In genomic region chr13:71880753-71881541, GRCh38 we compare ENCODE assay signal across 26 cellular contexts. TPM values are rescaled to one million over a fixed set of nuclear protein-coding genes. Genes with fewer than 3 reads are reported as not detected.
A peak's percentile ranks its signal among the peaks of the same experiment; 100 is the strongest.
DNase-seq lines count a peak whose midpoint lies in the region; ATAC-seq and TF ChIP-seq lines count a peak whose summit lies in the region.
"Had no signal": no experiment of that assay in that cellular context is flagged by ENCODE, and none has a peak within 500 bp of the region (broad histone marks: within the 10 kb centered on the region; RNA-seq: fewer than 3 reads in every experiment).

No MANE protein-coding gene starts in this region.

- H3K18ac ChIP-seq in mesenchymal stem cell (ENCODE audit: low read depth in 1 of 2, low read length in 2 of 2): no peak overlapping the region

- intact Hi-C loops in esophagus muscularis mucosa (cut with DNase I): no loop called here

- no peaks in the 10 kb centered on the region for H3K36me3 Mint-ChIP-seq in endothelial cell (ENCODE audit: low read depth, unreplicated experiment)
- H3K36me3 Mint-ChIP-seq: CD8-positive, alpha-beta T cell had no signal

- no peak overlapping the region for H2BK12ac ChIP-seq in mesenchymal stem cell (ENCODE audit: low read length in 2 of 2)

- H3K9ac ChIP-seq in mesenchymal stem cell (ENCODE audit: low read length): no peak overlapping the region
- H3K9ac ChIP-seq: KMS-11 had no signal

- H3K4me3 ChIP-seq in mesenchymal stem cell (ENCODE audit: insufficient read depth in 1 of 2, low read depth in 1 of 2, low read length in 2 of 2): no peak overlapping the region
- no peak overlapping the region for H3K4me3 ChIP-seq in esophagus muscularis mucosa
- H3K4me3 ChIP-seq: hepatocyte, psoas muscle, suprapubic skin had no signal

- H3K27ac Mint-ChIP-seq in endothelial cell (ENCODE audit: unreplicated experiment): peak overlapping the region; percentile 32
- H3K27ac Mint-ChIP-seq: CD8-positive, alpha-beta T cell had no signal

- no peak overlapping the region for H2AFZ ChIP-seq in mesenchymal stem cell (ENCODE audit: low read depth, low read length)
- H2AFZ ChIP-seq: hepatocyte had no signal

- no peaks in the 10 kb centered on the region for H3K4me1 ChIP-seq in mesenchymal stem cell (ENCODE audit: control insufficient read depth, insufficient read depth, low read depth, low read length)
- no peaks in the 10 kb centered on the region for H3K4me1 ChIP-seq in esophagus muscularis mucosa
- H3K4me1 ChIP-seq: psoas muscle had no signal

- H3K4me1 Mint-ChIP-seq in endothelial cell (ENCODE audit: unreplicated experiment): peaks cover 14% of the 10 kb centered on the region

- H3K4me2 ChIP-seq in mesenchymal stem cell (ENCODE audit: low read length, poor library complexity, severe bottlenecking): no peak overlapping the region
- H3K4me2 ChIP-seq: hepatocyte, KMS-11 had no signal

- peak; percentile 47 for DNase-seq in Caki2 (ENCODE audit: low read depth)
- peak; percentile 6 for DNase-seq in LHCN-M2 (ENCODE audit: low read depth)
- no peak for DNase-seq in endothelial cell (ENCODE audit: low spot score)
- DNase-seq in mesenchymal stem cell: peak; percentile 71
- DNase-seq in activated CD4-positive, alpha-beta T cell treated with anti-CD3 and anti-CD28 coated beads for 1 hour: no peak
- DNase-seq in esophagus muscularis mucosa (ENCODE audit: extremely low spot score): no peak
- DNase-seq in pons (ENCODE audit: low spot score): no peak
- DNase-seq: activated CD4-positive, alpha-beta T cell treated with anti-CD3 and anti-CD28 coated beads, Interleukin-2, amount 50 U/mL, for 4 hours; activated gamma-delta T cell treated with Interleukin-2 at 50 U/mL for 16 hours; activated T-cell treated with anti-CD3 and anti-CD28 coated beads for 4 hours; amniotic stem cell; CD8-positive, alpha-beta T cell; DMS79 treated with DMSO at 0.1 percent for 48 hours; midbrain; NCI-H1105 treated with DMSO at 0.1 percent for 48 hours; NCI-H69; psoas muscle; SIG-M5; stimulated activated CD4-positive, alpha-beta T cell treated with anti-CD3 and anti-CD28 coated beads, Interleukin-12 subunit alpha, Interleukin-12 subunit beta, amount 100 ng/mL, for 4 hours had no signal

- H3K9me3 Mint-ChIP-seq in endothelial cell (ENCODE audit: unreplicated experiment): no peaks in the 10 kb centered on the region

- H3K27me3 Mint-ChIP-seq in endothelial cell (ENCODE audit: unreplicated experiment): no peaks in the 10 kb centered on the region

- TF ChIP-seq CTCF in endothelial cell (IDR thresholded peaks at IDR 0.05; ENCODE audit: unreplicated experiment) (no peak), esophagus muscularis mucosa (IDR thresholded peaks at IDR 0.05) (no peak)

- TF ChIP-seq POLR2A in esophagus muscularis mucosa (IDR thresholded peaks at IDR 0.05; ENCODE audit: low read depth): no peak

- no peak overlapping the region for H2BK5ac ChIP-seq in mesenchymal stem cell (ENCODE audit: low read depth, low read length, poor library complexity, severe bottlenecking)

- no peak overlapping the region for H2BK120ac ChIP-seq in mesenchymal stem cell (ENCODE audit: low read depth, low read length)

- TF ChIP-seq EP300 in esophagus muscularis mucosa (IDR thresholded peaks at IDR 0.05): no peak

- WGBS in mesenchymal stem cell: 78% methylated on average over 6 of the region's 6 CpGs
- WGBS in esophagus muscularis mucosa: 80% methylated on average over 6 of the region's 6 CpGs

- no peak overlapping the region for H2BK15ac ChIP-seq in mesenchymal stem cell (ENCODE audit: low read depth, poor library complexity, severe bottlenecking)

- H3K4ac ChIP-seq in mesenchymal stem cell (ENCODE audit: low read depth in 1 of 2, low read length in 2 of 2): no peak overlapping the region

- no peak overlapping the region for H4K8ac ChIP-seq in mesenchymal stem cell (ENCODE audit: low read length)

- H3K9me3 ChIP-seq in mesenchymal stem cell (ENCODE audit: control insufficient read depth, low read length) (peaks cover 5% of the 10 kb centered on the region), esophagus muscularis mucosa (peaks cover 0 to 3% (median 0%) of the 10 kb centered on the region in 4 donors)
- H3K9me3 ChIP-seq: psoas muscle, suprapubic skin had no signal

- H3K23ac ChIP-seq in mesenchymal stem cell (ENCODE audit: low read length in 2 of 2): no peak overlapping the region

- no peaks in the 10 kb centered on the region for H3K27me3 ChIP-seq in mesenchymal stem cell (ENCODE audit: control insufficient read depth in 1 of 2, insufficient read depth in 1 of 2, low read length in 2 of 2)
- H3K27me3 ChIP-seq in esophagus muscularis mucosa: no peaks in the 10 kb centered on the region
- H3K27me3 ChIP-seq: hepatocyte, suprapubic skin had no signal

- no peak overlapping the region for H4K91ac ChIP-seq in mesenchymal stem cell (ENCODE audit: low read length)

- H3K79me1 ChIP-seq in mesenchymal stem cell (replicated peaks; ENCODE audit: low read length, poor library complexity, severe bottlenecking): no peaks in the 10 kb centered on the region

- no peak overlapping the region for H3K14ac ChIP-seq in mesenchymal stem cell (ENCODE audit: low read length in 2 of 2)

- H3K36me3 ChIP-seq in mesenchymal stem cell (ENCODE audit: control insufficient read depth in 1 of 2, insufficient read depth in 2 of 2, low read depth in 1 of 2, low read length in 2 of 2) (no peaks in the 10 kb centered on the region), esophagus muscularis mucosa (no peaks in the 10 kb centered on the region)
- H3K36me3 ChIP-seq: suprapubic skin had no signal

- H3K27ac ChIP-seq in mesenchymal stem cell (ENCODE audit: low read length, poor library complexity, severe bottlenecking): peak overlapping the region; percentile 33
- H3K27ac ChIP-seq in esophagus muscularis mucosa (replicated peaks in 1 of 4): no peak overlapping the region
- H3K27ac ChIP-seq: hepatocyte, KMS-11, psoas muscle, suprapubic skin had no signal

- no peak for ATAC-seq in HG03460 (IDR thresholded peaks at IDR 0.05; ENCODE audit: unreplicated experiment)
- ATAC-seq: CD8-positive, alpha-beta T cell; psoas muscle had no signal

- H3K4me3 Mint-ChIP-seq in endothelial cell (ENCODE audit: unreplicated experiment): no peak overlapping the region
- H3K4me3 Mint-ChIP-seq: CD8-positive, alpha-beta T cell; nephron had no signal

- H2AK5ac ChIP-seq in mesenchymal stem cell (ENCODE audit: low read length, severe bottlenecking): no peak overlapping the region

- in situ Hi-C loops in Caki2 (cut with HindIII; ENCODE audit: low pct_unique_long_range_greater_than_20kb, low sequenced_read_pairs): no loop called here

RNA-seq across cellular contexts. Expression of gene DACH1, which starts 13.9 kb away (rescaled TPM):
- not detected in 2 replicates for total RNA-seq in Caki2 (2014; rRNA removed; shearing (Covaris generic); ENCODE audit: low replicate concordance)
- total RNA-seq in LHCN-M2 (2014; rRNA removed) (not detected in 2 replicates), endothelial cell (ENCODE audit: unreplicated experiment) (36.4 TPM), esophagus muscularis mucosa (1 to 10 TPM; 1.2 to 2.0 (median 1.5) TPM)
- polyA plus RNA-seq in LHCN-M2 (2012): not detected
- 17.5 TPM for polyA plus RNA-seq in mesenchymal stem cell (2013, experiment 1 of 2)
- polyA plus RNA-seq in mesenchymal stem cell (2013, experiment 2 of 2): 16.9 TPM
- total RNA-seq: CD8-positive, alpha-beta T cell; OCI-LY7; T-helper 1 cell treated with Interleukin-12 subunit alpha and Interleukin-12 subunit beta and Interleukin-4 antibody, amounts not matched to agents 30 ng/mL and 1 ng/mL, for 36 hours had no signal

Comparison
In these comparisons a context has a peak if more than half of its experiments do, and no peak if none do; other contexts are left out.
1. DNase-seq: peak in Caki2 (single experiment), LHCN-M2 (single experiment) and mesenchymal stem cell (single experiment); none in endothelial cell (single experiment), activated CD4-positive, alpha-beta T cell treated with anti-CD3 and anti-CD28 coated beads for 1 hour (single experiment), esophagus muscularis mucosa (single experiment) and pons (single experiment).
2. RNA of gene DACH1, which starts 13.9 kb away (total RNA-seq): 36.4 TPM in endothelial cell (single experiment); 1.2 to 2.0 TPM in esophagus muscularis mucosa, not detected in Caki2 and not detected in LHCN-M2; every median in the first group is over 10 times any median in the second.